In genomic region chr22:21570398-21570797, GRCh38 we compare ENCODE assay signal across 1 cellular context.
TF ChIP-seq lines count a peak whose summit lies in the region.

No MANE protein-coding gene starts in this region.

TF ChIP-seq in IMR-90, 13 proteins besides CTCF, POLR2A, EP300 and RAD21:
- TF ChIP-seq FOS (IDR thresholded peaks at IDR 0.05; ENCODE audit: low read depth, low read length) (no peak), ELK1 (IDR thresholded peaks at IDR 0.05; ENCODE audit: borderline replicate concordance, low read depth, low read length) (no peak), RCOR1 (IDR thresholded peaks at IDR 0.05; ENCODE audit: insufficient replicate concordance, low read length) (no peak), SMC3 (IDR thresholded peaks at IDR 0.05; ENCODE audit: low read depth, low read length) (no peak), CHD1 (IDR thresholded peaks at IDR 0.05; ENCODE audit: low read depth, low read length) (no peak), MXI1 (IDR thresholded peaks at IDR 0.05; ENCODE audit: borderline replicate concordance, low read depth, low read length) (no peak), RFX5 (IDR thresholded peaks at IDR 0.05; ENCODE audit: low read depth, low read length) (no peak), CEBPB (IDR thresholded peaks at IDR 0.05; ENCODE audit: low read depth, low read length) (no peak)
